Comparison of ENCODE assay signal across 8 cellular contexts in genomic region chr2:221574231-221574570, GRCh38. TPM values are rescaled to one million over a fixed set of nuclear protein-coding genes. Genes with fewer than 3 reads are reported as not detected.
DNase-seq lines count a peak whose midpoint lies in the region; ATAC-seq lines count a peak whose summit lies in the region.

No MANE protein-coding gene starts in this region.

- H3K4me3 Mint-ChIP-seq in activated CD8-positive, alpha-beta T cell treated with anti-CD3 and anti-CD28 coated beads, Interleukin-2, amount 10 ng/mL, durations not matched to agents 7 days and 5 days: peak overlapping the region; percentile 38
- peak overlapping the region; percentile 83 for H3K4me3 Mint-ChIP-seq in stimulated activated effector memory CD8-positive, alpha-beta T cell treated with anti-CD3 and anti-CD28 coated beads, Interleukin-12 subunit alpha, Interleukin-12 subunit beta, amount 100 ng/mL, for 72 hours

- peaks cover 28% of the 10 kb centered on the region for H3K4me1 Mint-ChIP-seq in activated CD8-positive, alpha-beta T cell treated with anti-CD3 and anti-CD28 coated beads, Interleukin-2, amount 10 ng/mL, durations not matched to agents 7 days and 5 days (ENCODE audit: low read depth)
- peaks cover 32% of the 10 kb centered on the region for H3K4me1 Mint-ChIP-seq in stimulated activated effector memory CD8-positive, alpha-beta T cell treated with anti-CD3 and anti-CD28 coated beads, Interleukin-12 subunit alpha, Interleukin-12 subunit beta, amount 100 ng/mL, for 72 hours

- H3K36me3 Mint-ChIP-seq in activated CD8-positive, alpha-beta T cell treated with anti-CD3 and anti-CD28 coated beads, Interleukin-2, amount 10 ng/mL, durations not matched to agents 7 days and 5 days (ENCODE audit: low read depth): no peaks in the 10 kb centered on the region
- peaks cover 10% of the 10 kb centered on the region for H3K36me3 Mint-ChIP-seq in stimulated activated effector memory CD8-positive, alpha-beta T cell treated with anti-CD3 and anti-CD28 coated beads, Interleukin-12 subunit alpha, Interleukin-12 subunit beta, amount 100 ng/mL, for 72 hours

- no peaks in the 10 kb centered on the region for H3K9me3 Mint-ChIP-seq in activated CD8-positive, alpha-beta T cell treated with anti-CD3 and anti-CD28 coated beads, Interleukin-2, amount 10 ng/mL, durations not matched to agents 7 days and 5 days (ENCODE audit: insufficient read depth)
- H3K9me3 Mint-ChIP-seq in stimulated activated effector memory CD8-positive, alpha-beta T cell treated with anti-CD3 and anti-CD28 coated beads, Interleukin-12 subunit alpha, Interleukin-12 subunit beta, amount 100 ng/mL, for 72 hours: no peaks in the 10 kb centered on the region

- CTCF ChIA-PET in activated CD8-positive, alpha-beta T cell treated with anti-CD3 and anti-CD28 coated beads, Interleukin-2, amount 10 ng/mL, durations not matched to agents 7 days and 5 days (lab: Charles Lee): interaction anchor here (0.6 to 2.6 kb wide), 15 partner anchors 8 to 889 kb away, joined by 3 to 11 read pairs (median 3); no protein-coding TSS in a partner anchor

- peak; percentile 51 for DNase-seq in NCI-H2171 treated with DMSO at 0.1 percent for 48 hours (lab: John Stamatoyannopoulos, UW)
- DNase-seq in NCI-H2171 (lab: John Stamatoyannopoulos, UW): no peak
- no peak for DNase-seq in activated CD8-positive, alpha-beta T cell treated with anti-CD3 and anti-CD28 coated beads, Interleukin-2, amount 10 ng/mL, durations not matched to agents 7 days and 5 days
- DNase-seq in stimulated activated effector memory CD8-positive, alpha-beta T cell treated with anti-CD3 and anti-CD28 coated beads, Interleukin-12 subunit alpha, Interleukin-12 subunit beta, amount 100 ng/mL, for 72 hours (ENCODE audit: low spot score in 2 of 2): no peak
- no peak for DNase-seq in DMS153 treated with DMSO at 0.1 percent for 48 hours (lab: John Stamatoyannopoulos, UW; ENCODE audit: unreplicated experiment)
- DNase-seq in NCI-H748 (lab: John Stamatoyannopoulos, UW; ENCODE audit: unreplicated experiment): no peak
- DNase-seq in SW 1271 (lab: John Stamatoyannopoulos, UW): no peak

- peak overlapping the region; percentile 75; the same call in 1 of the 2 replicates for H3K4me3 ChIP-seq in iPS-18c (ENCODE audit: insufficient read depth, low read depth, low read length)

- POLR2A ChIA-PET in activated CD8-positive, alpha-beta T cell treated with anti-CD3 and anti-CD28 coated beads, Interleukin-2, amount 10 ng/mL, durations not matched to agents 7 days and 5 days (lab: Charles Lee): interaction anchor here (0.6 to 0.7 kb wide), 2 partner anchors 42 to 1132 kb away, joined by 3 to 4 read pairs; no protein-coding TSS in a partner anchor

- ATAC-seq in activated CD8-positive, alpha-beta T cell treated with anti-CD3 and anti-CD28 coated beads, Interleukin-2, amount 10 ng/mL, durations not matched to agents 7 days and 5 days: no peak
- ATAC-seq in stimulated activated effector memory CD8-positive, alpha-beta T cell treated with anti-CD3 and anti-CD28 coated beads, Interleukin-12 subunit alpha, Interleukin-12 subunit beta, amount 100 ng/mL, for 72 hours: no peak

- H3K27ac Mint-ChIP-seq in activated CD8-positive, alpha-beta T cell treated with anti-CD3 and anti-CD28 coated beads, Interleukin-2, amount 10 ng/mL, durations not matched to agents 7 days and 5 days: no peak overlapping the region
- no peak overlapping the region for H3K27ac Mint-ChIP-seq in stimulated activated effector memory CD8-positive, alpha-beta T cell treated with anti-CD3 and anti-CD28 coated beads, Interleukin-12 subunit alpha, Interleukin-12 subunit beta, amount 100 ng/mL, for 72 hours

- H3K27me3 Mint-ChIP-seq in activated CD8-positive, alpha-beta T cell treated with anti-CD3 and anti-CD28 coated beads, Interleukin-2, amount 10 ng/mL, durations not matched to agents 7 days and 5 days (ENCODE audit: low read depth): peaks cover 55% of the 10 kb centered on the region

- H3K9me3 ChIP-seq in iPS-18c (ENCODE audit: control insufficient read depth, insufficient read depth, low read length): no peaks in the 10 kb centered on the region

RNA-seq across cellular contexts. Expression of gene EPHA4, which starts 2.1 kb away (rescaled TPM):
- total RNA-seq in activated CD8-positive, alpha-beta T cell treated with anti-CD3 and anti-CD28 coated beads, Interleukin-2, amount 10 ng/mL, durations not matched to agents 7 days and 5 days: 1 to 10 TPM; 1.2 to 1.5 TPM
